Comparison of ENCODE assay signal across 23 cellular contexts in genomic region chr4:152224872-152225420, GRCh38.
"Had no signal": no experiment of that assay in that cellular context is flagged by ENCODE, and none has a peak within 500 bp of the region (broad histone marks: within the 10 kb centered on the region; RNA-seq: fewer than 3 reads in every experiment).

No MANE protein-coding gene starts in this region.

- H3K36me3 Mint-ChIP-seq: activated CD8-positive, alpha-beta memory T cell treated with anti-CD3 and anti-CD28 coated beads, Interleukin-2, amount 10 ng/mL, durations not matched to agents 7 days and 5 days had no signal

- H3K27me3 Mint-ChIP-seq: activated CD4-positive, alpha-beta T cell treated with anti-CD3 and anti-CD28 coated beads, Interleukin-2, amount 10 ng/mL, durations not matched to agents 7 days and 5 days; activated CD8-positive, alpha-beta memory T cell treated with anti-CD3 and anti-CD28 coated beads, Interleukin-2, amount 10 ng/mL, durations not matched to agents 7 days and 5 days; activated CD8-positive, alpha-beta T cell treated with anti-CD3 and anti-CD28 coated beads for 36 hours; activated naive CD8-positive, alpha-beta T cell treated with anti-CD3 and anti-CD28 coated beads for 36 hours; activated T-helper 17 cell treated with anti-CD3 and anti-CD28 coated beads, Interleukin-2, amount 50 U/mL, for 72 hours; central memory CD8-positive, alpha-beta T cell; naive thymus-derived CD8-positive, alpha-beta T cell had no signal

- DNase-seq: activated CD4-positive, alpha-beta T cell treated with anti-CD3 and anti-CD28 coated beads, Interleukin-2, amount 10 ng/mL, durations not matched to agents 7 days and 5 days; activated CD4-positive, CD25-positive, alpha-beta regulatory T cell treated with anti-CD3 and anti-CD28 coated beads, Interleukin-2, amount 50 U/mL, for 72 hours; activated CD8-positive, alpha-beta memory T cell treated with anti-CD3 and anti-CD28 coated beads, Interleukin-2, amount 10 ng/mL, durations not matched to agents 7 days and 5 days; activated CD8-positive, alpha-beta T cell treated with anti-CD3 and anti-CD28 coated beads for 36 hours; activated naive CD4-positive, alpha-beta T cell; activated naive CD8-positive, alpha-beta T cell treated with anti-CD3 and anti-CD28 coated beads for 36 hours; activated T-cell treated with anti-CD3 and anti-CD28 coated beads for 4 hours; dorsolateral prefrontal cortex; effector memory CD8-positive, alpha-beta T cell; heart left ventricle; kidney; naive thymus-derived CD8-positive, alpha-beta T cell; pancreas; right cardiac atrium; stimulated activated CD4-positive, alpha-beta T cell treated with anti-CD3 and anti-CD28 coated beads, Interleukin-12 subunit alpha, Interleukin-12 subunit beta, amount 100 ng/mL, for 4 hours; stimulated activated CD4-positive, alpha-beta T cell treated with anti-CD3 and anti-CD28 coated beads, Interleukin-4, amount 100 ng/mL, for 4 hours; stimulated activated naive CD8-positive, alpha-beta T cell treated with anti-CD3 and anti-CD28 coated beads, Interleukin-15, Interleukin-2, amounts not matched to agents 100 U/mL and 50 U/mL, for 24 hours; upper lobe of left lung had no signal

- H3K4me1 Mint-ChIP-seq: central memory CD8-positive, alpha-beta T cell had no signal

- H3K27ac ChIP-seq: breast epithelium, dorsolateral prefrontal cortex, neutrophil, pancreas, upper lobe of left lung had no signal

- ATAC-seq: activated CD8-positive, alpha-beta memory T cell treated with anti-CD3 and anti-CD28 coated beads, Interleukin-2, amount 10 ng/mL, durations not matched to agents 7 days and 5 days; activated CD8-positive, alpha-beta T cell treated with anti-CD3 and anti-CD28 coated beads for 36 hours; activated T-helper 17 cell treated with anti-CD3 and anti-CD28 coated beads, Interleukin-2, amount 50 U/mL, for 72 hours; effector memory CD8-positive, alpha-beta T cell; heart left ventricle; naive thymus-derived CD8-positive, alpha-beta T cell; pancreas; right cardiac atrium; stimulated activated naive CD8-positive, alpha-beta T cell treated with anti-CD3 and anti-CD28 coated beads, Interleukin-15, Interleukin-2, amounts not matched to agents 100 U/mL and 50 U/mL, for 24 hours had no signal

- H3K27me3 ChIP-seq: breast epithelium, dorsolateral prefrontal cortex, heart left ventricle, neutrophil, pancreas, upper lobe of left lung had no signal

- H3K36me3 ChIP-seq: breast epithelium, heart left ventricle, neutrophil, pancreas, upper lobe of left lung had no signal

- H3K4me3 Mint-ChIP-seq: activated CD4-positive, alpha-beta T cell treated with anti-CD3 and anti-CD28 coated beads, Interleukin-2, amount 10 ng/mL, durations not matched to agents 7 days and 5 days; activated CD8-positive, alpha-beta memory T cell treated with anti-CD3 and anti-CD28 coated beads, Interleukin-2, amount 10 ng/mL, durations not matched to agents 7 days and 5 days; activated CD8-positive, alpha-beta T cell treated with anti-CD3 and anti-CD28 coated beads for 36 hours; activated naive CD8-positive, alpha-beta T cell treated with anti-CD3 and anti-CD28 coated beads for 36 hours; activated T-helper 17 cell treated with anti-CD3 and anti-CD28 coated beads, Interleukin-2, amount 50 U/mL, for 72 hours; central memory CD8-positive, alpha-beta T cell; effector memory CD8-positive, alpha-beta T cell; naive thymus-derived CD8-positive, alpha-beta T cell had no signal

- H3K4me1 ChIP-seq: breast epithelium, pancreas, upper lobe of left lung had no signal

- H3K9me3 Mint-ChIP-seq: activated CD8-positive, alpha-beta T cell treated with anti-CD3 and anti-CD28 coated beads for 36 hours; activated T-helper 17 cell treated with anti-CD3 and anti-CD28 coated beads, Interleukin-2, amount 50 U/mL, for 72 hours; central memory CD8-positive, alpha-beta T cell; effector memory CD8-positive, alpha-beta T cell had no signal

- H3K4me3 ChIP-seq: breast epithelium, dorsolateral prefrontal cortex, heart left ventricle, lung, pancreas, upper lobe of left lung had no signal

- H3K27ac Mint-ChIP-seq: activated CD4-positive, alpha-beta T cell treated with anti-CD3 and anti-CD28 coated beads, Interleukin-2, amount 10 ng/mL, durations not matched to agents 7 days and 5 days; activated CD8-positive, alpha-beta memory T cell treated with anti-CD3 and anti-CD28 coated beads, Interleukin-2, amount 10 ng/mL, durations not matched to agents 7 days and 5 days; activated CD8-positive, alpha-beta T cell treated with anti-CD3 and anti-CD28 coated beads for 36 hours; activated naive CD8-positive, alpha-beta T cell treated with anti-CD3 and anti-CD28 coated beads for 36 hours; activated T-helper 17 cell treated with anti-CD3 and anti-CD28 coated beads, Interleukin-2, amount 50 U/mL, for 72 hours; effector memory CD8-positive, alpha-beta T cell had no signal

- H3K9me3 ChIP-seq: breast epithelium, heart left ventricle, neutrophil, pancreas, upper lobe of left lung had no signal
